ENCODE assay signal across 17 cellular contexts in genomic region chr15:71303977-71304376, GRCh38.
"Had no signal": no experiment of that assay in that cellular context is flagged by ENCODE, and none has a peak within 500 bp of the region (broad histone marks: within the 10 kb centered on the region; RNA-seq: fewer than 3 reads in every experiment).

No MANE protein-coding gene starts in this region.

- FAIRE-seq: colon, kidney had no signal

- DNase-seq: cerebellar nuclear complex; effector memory CD8-positive, alpha-beta T cell; esophagus squamous epithelium; kidney; left cardiac atrium; mammary epithelial cell; natural killer cell; nucleus accumbens; ovary; right lobe of liver; stimulated activated CD4-positive, alpha-beta T cell treated with anti-CD3 and anti-CD28 coated beads, Interleukin-4, amount 100 ng/mL, for 1 hour; stimulated activated CD8-positive, alpha-beta memory T cell treated with anti-CD3 and anti-CD28 coated beads, Interleukin-4, amount 100 ng/mL, for 48 hours; stimulated activated naive CD8-positive, alpha-beta T cell treated with anti-CD3 and anti-CD28 coated beads, Interleukin-15, Interleukin-2, amounts not matched to agents 100 U/mL and 50 U/mL, for 24 hours had no signal

- H3K27me3 ChIP-seq: esophagus squamous epithelium, neural progenitor cell, ovary, right lobe of liver had no signal

- ATAC-seq: effector memory CD8-positive, alpha-beta T cell; left cardiac atrium; natural killer cell; stimulated activated effector memory CD8-positive, alpha-beta T cell treated with anti-CD3 and anti-CD28 coated beads, Interleukin-12 subunit alpha, Interleukin-12 subunit beta, amount 100 ng/mL, for 72 hours; stimulated activated naive CD8-positive, alpha-beta T cell treated with anti-CD3 and anti-CD28 coated beads, Interleukin-15, Interleukin-2, amounts not matched to agents 100 U/mL and 50 U/mL, for 24 hours had no signal

- H3K27ac ChIP-seq: epithelial cell of prostate, neural progenitor cell, ovary, right lobe of liver had no signal

- H3K36me3 ChIP-seq: esophagus squamous epithelium, neural progenitor cell, ovary, right lobe of liver had no signal

- H3K4me1 ChIP-seq: neural progenitor cell, right lobe of liver had no signal

- H3K9me3 ChIP-seq: esophagus squamous epithelium, ovary, right lobe of liver had no signal

- H3K4me3 ChIP-seq: esophagus squamous epithelium, neural progenitor cell, ovary, right lobe of liver had no signal

- H2AFZ ChIP-seq: neural progenitor cell had no signal

- H3K4me2 ChIP-seq: neural progenitor cell had no signal

- H3K9ac ChIP-seq: neural progenitor cell had no signal
